Comparison of ENCODE assay signal across 13 cellular contexts in the genomic region with DNA sequence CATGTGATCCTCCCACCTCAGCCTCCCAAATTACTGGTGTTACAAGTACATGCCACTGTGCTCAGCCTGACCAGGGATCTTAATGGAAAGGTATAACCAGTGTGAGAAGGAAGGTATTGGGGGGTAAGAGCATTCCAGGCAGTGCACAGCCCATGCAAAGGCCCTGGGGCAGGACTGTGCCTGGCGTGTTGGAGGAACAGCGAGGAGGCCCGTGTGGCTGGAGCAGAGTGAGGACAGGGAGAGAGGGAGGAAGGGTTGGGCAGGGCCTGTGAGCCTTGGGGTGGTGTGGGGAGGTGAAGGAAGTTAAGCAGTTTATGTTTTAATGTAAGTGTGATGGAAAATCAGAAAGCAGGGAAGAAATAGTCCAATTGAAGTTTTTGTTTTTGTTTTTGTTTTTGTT. TPM values are rescaled to one million over a fixed set of nuclear protein-coding genes. Genes with fewer than 3 reads are reported as not detected.
"Had no signal": no experiment of that assay in that cellular context is flagged by ENCODE, and none has a peak within 500 bp of the region (broad histone marks: within the 10 kb centered on the region; RNA-seq: fewer than 3 reads in every experiment).

No MANE protein-coding gene starts in this region.

- H3K27ac ChIP-seq: neutrophil, right atrium auricular region, tibial nerve, vagina had no signal

- H3K4me1 ChIP-seq: vagina had no signal

- ATAC-seq: esophagus mucosa had no signal

- H3K9me3 ChIP-seq: neutrophil, right atrium auricular region, tibial nerve, vagina had no signal

- H3K4me3 ChIP-seq: right atrium auricular region, tibial nerve, vagina had no signal

- FAIRE-seq: astrocyte, endometrium, small intestine had no signal

- DNase-seq: hippocampal formation, kidney glomerular epithelial cell, small intestine had no signal

- H3K36me3 ChIP-seq: neutrophil, right atrium auricular region, tibial nerve, vagina had no signal

- H3K27me3 ChIP-seq: right atrium auricular region, vagina had no signal

RNA-seq across cellular contexts. Expression of a gene that starts 1.6 kb away (rescaled TPM):
- total RNA-seq: astrocyte, vagina had no signal

RNA-seq across cellular contexts. Expression of a gene that starts 3.8 kb away (rescaled TPM):
- total RNA-seq: mesenteric fat pad, posterior vena cava, right atrium auricular region had no signal

RNA-seq across cellular contexts. Expression of a gene that starts 21.5 kb away (rescaled TPM):
- total RNA-seq: esophagus mucosa, glomerular endothelial cell, mesenteric fat pad, posterior vena cava, tibial nerve, vagina had no signal
